In the genomic region with DNA sequence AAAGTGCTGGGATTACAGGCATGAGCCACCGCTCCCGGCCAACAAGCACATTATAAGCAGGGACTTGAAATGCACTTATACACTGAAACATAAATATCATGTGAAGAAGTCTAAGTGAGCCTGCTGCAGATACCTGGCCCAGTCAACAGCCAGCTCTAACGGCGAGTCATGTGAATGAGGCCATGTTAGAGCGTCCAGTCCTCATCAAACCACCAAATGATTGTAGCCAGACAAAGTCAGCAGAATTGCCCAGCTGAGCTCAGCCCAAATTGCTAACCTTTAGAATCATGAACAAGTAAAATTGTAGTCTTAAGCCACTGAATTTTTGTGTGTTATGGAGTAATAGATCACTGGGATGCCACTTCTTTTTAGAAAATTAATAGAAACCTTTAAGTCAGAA, we compare ENCODE assay signal across 22 cellular contexts. TPM values are rescaled to one million over a fixed set of nuclear protein-coding genes. Genes with fewer than 3 reads are reported as not detected.
DNase-seq lines count a peak whose midpoint lies in the region; ATAC-seq and TF ChIP-seq lines count a peak whose summit lies in the region.
"Had no signal": no experiment of that assay in that cellular context is flagged by ENCODE, and none has a peak within 500 bp of the region (broad histone marks: within the 10 kb centered on the region; RNA-seq: fewer than 3 reads in every experiment).

No MANE protein-coding gene starts in this region.

- H3K36me3 Mint-ChIP-seq in activated T-cell treated with anti-CD3 and anti-CD28 coated beads, Interleukin-2, amount 50 U/mL, for 72 hours (ENCODE audit: insufficient read depth in 2 of 2): no peaks in the 10 kb centered on the region
- H3K36me3 Mint-ChIP-seq: memory B cell; naive thymus-derived CD8-positive, alpha-beta T cell had no signal

- TF ChIP-seq POLR2A in upper lobe of left lung (IDR thresholded peaks at IDR 0.05): no peak

- no peaks in the 10 kb centered on the region for H3K9me3 ChIP-seq in ascending aorta
- H3K9me3 ChIP-seq in upper lobe of left lung: no peaks in the 10 kb centered on the region
- H3K9me3 ChIP-seq: adrenal gland, prostate gland had no signal

- DNase-seq in NCI-H226 (peak; percentile 54), ascending aorta (ENCODE audit: low spot score in 2 of 2) (no peak), islet precursor cell (peak; percentile 34), upper lobe of left lung (no peak), iPS-NIHi7 (ENCODE audit: extremely low spot score) (no peak)
- no peak for DNase-seq in activated T-cell treated with anti-CD3 and anti-CD28 coated beads, Interleukin-2, amount 50 U/mL, for 72 hours
- DNase-seq: activated CD4-positive, alpha-beta T cell treated with anti-CD3 and anti-CD28 coated beads for 48 hours; activated effector memory CD4-positive, alpha-beta T cell treated with Interleukin-2 at 50 U/mL for 16 hours; effector memory CD4-positive, alpha-beta T cell; naive thymus-derived CD8-positive, alpha-beta T cell; NCI-H187; NCI-H345; NK-92 treated with Interleukin-12 subunit alpha and Interleukin-12 subunit beta, amount 100 ng/mL, for 24 hours; stimulated activated CD8-positive, alpha-beta memory T cell treated with anti-CD3 and anti-CD28 coated beads, Interleukin-4, amount 100 ng/mL, for 48 hours; substantia nigra; T-helper 1 cell had no signal

- no peak for TF ChIP-seq CTCF in ascending aorta (IDR thresholded peaks at IDR 0.05)
- TF ChIP-seq CTCF in upper lobe of left lung (IDR thresholded peaks at IDR 0.05): no peak

- H3K4me1 Mint-ChIP-seq in activated T-cell treated with anti-CD3 and anti-CD28 coated beads, Interleukin-2, amount 50 U/mL, for 72 hours (ENCODE audit: low read depth): no peaks in the 10 kb centered on the region
- H3K4me1 Mint-ChIP-seq: B cell; naive thymus-derived CD8-positive, alpha-beta T cell had no signal

- no peaks in the 10 kb centered on the region for H3K27me3 ChIP-seq in ascending aorta
- no peaks in the 10 kb centered on the region for H3K27me3 ChIP-seq in upper lobe of left lung
- H3K27me3 ChIP-seq: adrenal gland had no signal

- no peak overlapping the region for H3K4me3 Mint-ChIP-seq in activated T-cell treated with anti-CD3 and anti-CD28 coated beads, Interleukin-2, amount 50 U/mL, for 72 hours
- H3K4me3 Mint-ChIP-seq: B cell; memory B cell; naive thymus-derived CD8-positive, alpha-beta T cell had no signal

- H3K27ac ChIP-seq in ascending aorta (peak overlapping the region; percentile 74), upper lobe of left lung (peak overlapping the region; percentile 35 to 50 (median 46))

- H3K27ac Mint-ChIP-seq in activated T-cell treated with anti-CD3 and anti-CD28 coated beads, Interleukin-2, amount 50 U/mL, for 72 hours: no peak overlapping the region
- H3K27ac Mint-ChIP-seq: B cell; memory B cell; naive thymus-derived CD8-positive, alpha-beta T cell had no signal

- H3K4me3 ChIP-seq in ascending aorta: no peak overlapping the region
- H3K4me3 ChIP-seq in upper lobe of left lung: no peak overlapping the region
- H3K4me3 ChIP-seq: adrenal gland, K562, prostate gland had no signal

- H3K9me3 Mint-ChIP-seq in activated T-cell treated with anti-CD3 and anti-CD28 coated beads, Interleukin-2, amount 50 U/mL, for 72 hours: no peaks in the 10 kb centered on the region
- H3K9me3 Mint-ChIP-seq: memory B cell; naive thymus-derived CD8-positive, alpha-beta T cell had no signal

- TF ChIP-seq EP300 in upper lobe of left lung (IDR thresholded peaks at IDR 0.05): no peak

- intact Hi-C loops in ascending aorta (cut with DNase I): no loop called here

- WGBS in upper lobe of left lung, 2 donors: 81 to 85% methylated on average over 3 to 5 of the region's 5 CpGs

- no peaks in the 10 kb centered on the region for H3K27me3 Mint-ChIP-seq in activated T-cell treated with anti-CD3 and anti-CD28 coated beads, Interleukin-2, amount 50 U/mL, for 72 hours (ENCODE audit: low read depth)

- H3K36me3 ChIP-seq in ascending aorta: no peaks in the 10 kb centered on the region
- no peaks in the 10 kb centered on the region for H3K36me3 ChIP-seq in upper lobe of left lung
- H3K36me3 ChIP-seq: adrenal gland, prostate gland had no signal

- H3K4me1 ChIP-seq in ascending aorta: peaks cover 6 to 16% of the 10 kb centered on the region in 2 donors
- peaks cover 18 to 24% (median 18%) of the 10 kb centered on the region in 4 donors for H3K4me1 ChIP-seq in upper lobe of left lung
- H3K4me1 ChIP-seq: adrenal gland, prostate gland had no signal

- ATAC-seq in upper lobe of left lung (ENCODE audit: low FRiP score in 2 of 2): no peak
- ATAC-seq in GM19452 (IDR thresholded peaks at IDR 0.05; ENCODE audit: unreplicated experiment): no peak
- ATAC-seq in activated T-cell treated with anti-CD3 and anti-CD28 coated beads, Interleukin-2, amount 50 U/mL, for 72 hours (replicated peaks in 1 of 2): no peak
- ATAC-seq: K562; naive thymus-derived CD8-positive, alpha-beta T cell had no signal

RNA-seq across cellular contexts. Expression of a gene that starts 37.8 kb away (rescaled TPM):
- 34.0 TPM for total RNA-seq in ascending aorta
- total RNA-seq in upper lobe of left lung: 10 to 100 TPM; 23.9 to 83.8 (median 39.0) TPM
- total RNA-seq in activated T-cell treated with anti-CD3 and anti-CD28 coated beads, Interleukin-2, amount 50 U/mL, for 72 hours: 1 to 10 TPM; 1.9 to 2.0 TPM

RNA-seq across cellular contexts. Expression of a gene that starts 52.8 kb away (rescaled TPM):
- total RNA-seq in ascending aorta: 18.7 TPM
- 10 to 100 TPM in 1 of 6 donors, 1 to 10 TPM in 5; 1.0 to 12.0 (median 5.2) TPM for total RNA-seq in upper lobe of left lung
- total RNA-seq in activated T-cell treated with anti-CD3 and anti-CD28 coated beads, Interleukin-2, amount 50 U/mL, for 72 hours: under 1 TPM in 1 of 2 donors, not detected in 1; 0.74 TPM
- total RNA-seq: B cell, K562 had no signal

Comparison
In these comparisons a context has a peak if more than half of its experiments do, and no peak if none do; other contexts are left out.
1. DNase-seq: peak in NCI-H226 (single experiment) and islet precursor cell (single experiment); none in ascending aorta (0 of 2), upper lobe of left lung (0 of 2), activated T-cell treated with anti-CD3 and anti-CD28 coated beads, Interleukin-2, amount 50 U/mL, for 72 hours (0 of 2) and iPS-NIHi7 (single experiment).
2. RNA of a gene that starts 37.8 kb away (total RNA-seq): 23.9 to 83.8 TPM in upper lobe of left lung and 34.0 TPM in ascending aorta (single experiment); 1.9 to 2.0 TPM in activated T-cell treated with anti-CD3 and anti-CD28 coated beads, Interleukin-2, amount 50 U/mL, for 72 hours; every median in the first group is over 4 times any median in the second.